ENCODE assay signal across 1 cellular context in genomic region chr5:74993743-74994142, GRCh38.
TF ChIP-seq lines count a peak whose summit lies in the region.

No MANE protein-coding gene starts in this region.

TF ChIP-seq in HepG2, 621 proteins besides CTCF, POLR2A, EP300 and RAD21 (continued from another document):
- TF ChIP-seq, protein P1, sequence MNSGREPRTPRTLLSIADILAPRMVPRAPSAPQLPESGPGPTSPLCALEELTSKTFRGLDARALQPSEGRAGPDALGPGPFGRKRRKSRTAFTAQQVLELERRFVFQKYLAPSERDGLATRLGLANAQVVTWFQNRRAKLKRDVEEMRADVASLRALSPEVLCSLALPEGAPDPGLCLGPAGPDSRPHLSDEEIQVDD (CRISPR knock-in tag; IDR thresholded peaks at IDR 0.05; ENCODE audit: borderline replicate concordance): no peak
- no peak for TF ChIP-seq ZNF143 (CRISPR knock-in tag; IDR thresholded peaks at IDR 0.05)
- TF ChIP-seq, protein P2, sequence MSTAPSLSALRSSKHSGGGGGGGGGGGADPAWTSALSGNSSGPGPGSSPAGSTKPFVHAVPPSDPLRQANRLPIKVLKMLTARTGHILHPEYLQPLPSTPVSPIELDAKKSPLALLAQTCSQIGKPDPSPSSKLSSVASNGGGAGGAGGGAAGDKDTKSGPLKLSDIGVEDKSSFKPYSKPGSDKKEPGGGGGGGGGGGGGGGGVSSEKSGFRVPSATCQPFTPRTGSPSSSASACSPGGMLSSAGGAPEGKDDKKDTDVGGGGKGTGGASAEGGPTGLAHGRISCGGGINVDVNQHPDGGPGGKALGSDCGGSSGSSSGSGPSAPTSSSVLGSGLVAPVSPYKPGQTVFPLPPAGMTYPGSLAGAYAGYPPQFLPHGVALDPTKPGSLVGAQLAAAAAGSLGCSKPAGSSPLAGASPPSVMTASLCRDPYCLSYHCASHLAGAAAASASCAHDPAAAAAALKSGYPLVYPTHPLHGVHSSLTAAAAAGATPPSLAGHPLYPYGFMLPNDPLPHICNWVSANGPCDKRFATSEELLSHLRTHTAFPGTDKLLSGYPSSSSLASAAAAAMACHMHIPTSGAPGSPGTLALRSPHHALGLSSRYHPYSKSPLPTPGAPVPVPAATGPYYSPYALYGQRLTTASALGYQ (CRISPR knock-in tag; IDR thresholded peaks at IDR 0.05): no peak
- no peak for TF ChIP-seq SRSF9 (IDR thresholded peaks at IDR 0.05; ENCODE audit: borderline replicate concordance, insufficient read depth, low read depth, low read length, poor library complexity, severe bottlenecking)
- no peak for TF ChIP-seq FLYWCH1 (CRISPR knock-in tag; IDR thresholded peaks at IDR 0.05)
